ENCODE assay signal across 2 cellular contexts in the genomic region with DNA sequence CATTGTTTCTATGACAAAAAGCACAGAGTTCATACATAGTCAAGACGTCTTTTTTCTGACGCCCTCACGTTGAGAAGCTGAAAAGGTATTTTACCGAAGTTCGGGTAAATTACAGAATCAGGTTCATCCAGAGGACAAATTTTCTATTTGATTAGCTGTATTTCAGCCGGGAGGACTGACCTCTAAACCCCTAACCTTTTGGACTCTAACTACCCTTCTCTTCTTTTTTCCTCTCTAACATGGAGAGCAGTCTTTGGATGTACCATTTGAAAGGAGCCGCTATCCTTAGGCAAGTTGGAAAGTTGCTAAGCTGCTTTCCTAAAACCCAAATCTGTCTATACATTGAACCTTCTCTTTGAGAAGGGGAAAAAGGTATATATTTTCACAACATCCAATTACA.
TF ChIP-seq lines count a peak whose summit lies in the region.

No MANE protein-coding gene starts in this region.

TF ChIP-seq in K562, 482 proteins besides CTCF, POLR2A, EP300 and RAD21:
- TF ChIP-seq HLTF (IDR thresholded peaks at IDR 0.05) (no peak), RREB1 (CRISPR knock-in tag; IDR thresholded peaks at IDR 0.05) (no peak), CREB1 (IDR thresholded peaks at IDR 0.05) (no peak), CREB1 (CRISPR knock-in tag; IDR thresholded peaks at IDR 0.05) (no peak), NEUROD1 (IDR thresholded peaks at IDR 0.05; ENCODE audit: borderline replicate concordance, low read depth, low read length, partially characterized antibody) (no peak), ZNF785 (CRISPR knock-in tag; IDR thresholded peaks at IDR 0.05) (no peak), OTX1 (CRISPR knock-in tag; IDR thresholded peaks at IDR 0.05) (no peak), BRD9 (IDR thresholded peaks at IDR 0.05; ENCODE audit: low read depth, partially characterized antibody) (no peak), JUNB (CRISPR knock-in tag; conservative IDR thresholded peaks at IDR 0.05) (no peak), MCM2 (IDR thresholded peaks at IDR 0.05; ENCODE audit: low read depth) (no peak), SRSF3 (IDR thresholded peaks at IDR 0.05; ENCODE audit: insufficient read depth, low read length) (no peak), IFI16 (CRISPR knock-in tag; IDR thresholded peaks at IDR 0.05) (no peak), DACH1 (IDR thresholded peaks at IDR 0.05; ENCODE audit: partially characterized antibody) (no peak), BRD4 (IDR thresholded peaks at IDR 0.05) (no peak), ZNF398 (CRISPR knock-in tag; IDR thresholded peaks at IDR 0.05) (no peak), MLX (CRISPR knock-in tag; conservative IDR thresholded peaks at IDR 0.05) (no peak), ZNF232 (CRISPR knock-in tag; IDR thresholded peaks at IDR 0.05) (no peak)
- TF ChIP-seq, protein P1, sequence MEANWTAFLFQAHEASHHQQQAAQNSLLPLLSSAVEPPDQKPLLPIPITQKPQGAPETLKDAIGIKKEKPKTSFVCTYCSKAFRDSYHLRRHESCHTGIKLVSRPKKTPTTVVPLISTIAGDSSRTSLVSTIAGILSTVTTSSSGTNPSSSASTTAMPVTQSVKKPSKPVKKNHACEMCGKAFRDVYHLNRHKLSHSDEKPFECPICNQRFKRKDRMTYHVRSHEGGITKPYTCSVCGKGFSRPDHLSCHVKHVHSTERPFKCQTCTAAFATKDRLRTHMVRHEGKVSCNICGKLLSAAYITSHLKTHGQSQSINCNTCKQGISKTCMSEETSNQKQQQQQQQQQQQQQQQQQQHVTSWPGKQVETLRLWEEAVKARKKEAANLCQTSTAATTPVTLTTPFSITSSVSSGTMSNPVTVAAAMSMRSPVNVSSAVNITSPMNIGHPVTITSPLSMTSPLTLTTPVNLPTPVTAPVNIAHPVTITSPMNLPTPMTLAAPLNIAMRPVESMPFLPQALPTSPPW (CRISPR knock-in tag; IDR thresholded peaks at IDR 0.05): no peak

TF ChIP-seq in liver, 16 proteins besides CTCF, POLR2A, EP300 and RAD21:
- TF ChIP-seq FOXA2 (IDR thresholded peaks at IDR 0.05) (no peak), RXRA (IDR thresholded peaks at IDR 0.05) (peak; percentile 51 to 72), HNF4A (conservative IDR thresholded peaks at IDR 0.05) (peak in 1 of 2 donors; percentile 10)
